ENCODE assay signal across 8 cellular contexts in genomic region chr13:114148521-114148855, GRCh38.
A peak's percentile ranks its signal among the peaks of the same experiment; 100 is the strongest.
DNase-seq lines count a peak whose midpoint lies in the region; ATAC-seq and TF ChIP-seq lines count a peak whose summit lies in the region.

No MANE protein-coding gene starts in this region.

- DNase-seq in GM10248 (ENCODE audit: extremely low spot score): peak; percentile 70
- peak; percentile 80 for DNase-seq in activated T-cell treated with anti-CD3 and anti-CD28 coated beads, Interleukin-2, amount 50 U/mL, for 24 hours
- peak; percentile 51 for DNase-seq in stimulated activated CD4-positive, alpha-beta T cell treated with anti-CD3 and anti-CD28 coated beads, Interleukin-4, amount 100 ng/mL, for 1 hour
- DNase-seq in OCI-M1 (lab: John Stamatoyannopoulos, UW): no peak
- DNase-seq in superior temporal gyrus (ENCODE audit: extremely low spot score): no peak
- DNase-seq in hippocampal formation (lab: John Stamatoyannopoulos, UW): no peak

- H3K36me3 Mint-ChIP-seq in activated T-cell treated with anti-CD3 and anti-CD28 coated beads, Interleukin-2, amount 50 U/mL, for 24 hours (ENCODE audit: low read depth): no peaks in the 10 kb centered on the region

- ATAC-seq in GM21526 (IDR thresholded peaks at IDR 0.05; ENCODE audit: low FRiP score, unreplicated experiment): peak; percentile 63

- no peak for TF ChIP-seq CTCF in GM10248 (IDR thresholded peaks at IDR 0.05; ENCODE audit: control extremely low read depth, extremely low read depth, low read depth, missing control alignments)

- peaks cover 1% of the 10 kb centered on the region for H3K9me3 Mint-ChIP-seq in activated T-cell treated with anti-CD3 and anti-CD28 coated beads, Interleukin-2, amount 50 U/mL, for 24 hours

- POLR2A ChIA-PET in GM10248 (lab: Yijun Ruan, JAX): no interaction called here

- peak overlapping the region; percentile 58 for H3K27ac ChIP-seq in KOPT-K1 (ENCODE audit: low read depth, low read length, poor library complexity, severe bottlenecking)

- peak overlapping the region; percentile 54 for H3K4me3 Mint-ChIP-seq in activated T-cell treated with anti-CD3 and anti-CD28 coated beads, Interleukin-2, amount 50 U/mL, for 24 hours

- H3K27ac Mint-ChIP-seq in activated T-cell treated with anti-CD3 and anti-CD28 coated beads, Interleukin-2, amount 50 U/mL, for 24 hours: peak overlapping the region; percentile 90

- no peaks in the 10 kb centered on the region for H3K9me3 ChIP-seq in KOPT-K1 (ENCODE audit: insufficient read depth, low read length, poor library complexity, severe bottlenecking)

- H3K36me3 ChIP-seq in KOPT-K1 (ENCODE audit: insufficient read depth, low read length): no peaks in the 10 kb centered on the region

- no peaks in the 10 kb centered on the region for H3K27me3 Mint-ChIP-seq in activated T-cell treated with anti-CD3 and anti-CD28 coated beads, Interleukin-2, amount 50 U/mL, for 24 hours

- CTCF ChIA-PET in GM10248 (lab: Yijun Ruan, JAX): interaction anchor here (0.7 to 1.5 kb wide), 3 partner anchors 9 to 21 kb away, joined by 3 to 5 read pairs (median 3); no protein-coding TSS in a partner anchor

- peaks cover 83% of the 10 kb centered on the region for H3K4me1 Mint-ChIP-seq in activated T-cell treated with anti-CD3 and anti-CD28 coated beads, Interleukin-2, amount 50 U/mL, for 24 hours (ENCODE audit: low read depth)

Comparison
In these comparisons a context has a peak if more than half of its experiments do, and no peak if none do; other contexts are left out.
1. DNase-seq: peak in GM10248 (single experiment), activated T-cell treated with anti-CD3 and anti-CD28 coated beads, Interleukin-2, amount 50 U/mL, for 24 hours (single experiment) and stimulated activated CD4-positive, alpha-beta T cell treated with anti-CD3 and anti-CD28 coated beads, Interleukin-4, amount 100 ng/mL, for 1 hour (single experiment); none in OCI-M1 (single experiment), superior temporal gyrus (single experiment) and hippocampal formation (0 of 2).